ENCODE assay signal across 29 cellular contexts in the genomic region with DNA sequence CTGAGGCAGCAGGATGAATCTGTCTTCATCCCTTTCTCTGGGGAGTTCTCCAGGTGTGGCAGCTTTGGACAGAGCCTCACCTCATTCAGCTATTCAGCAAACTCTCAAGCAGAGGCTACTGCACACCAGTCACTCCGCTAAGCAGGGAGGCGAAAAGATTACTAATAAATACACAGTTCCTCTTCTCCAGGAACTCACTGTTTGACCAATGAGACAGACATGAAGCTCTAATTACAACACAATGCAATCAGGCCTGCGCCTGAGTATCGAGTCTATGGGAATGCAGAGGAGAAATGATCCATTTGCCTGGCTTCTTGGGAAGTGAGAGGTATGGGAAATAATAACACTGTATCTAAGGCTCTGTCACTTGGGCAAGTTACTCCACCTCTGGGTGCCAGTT.
"Had no signal": no experiment of that assay in that cellular context is flagged by ENCODE, and none has a peak within 500 bp of the region (broad histone marks: within the 10 kb centered on the region; RNA-seq: fewer than 3 reads in every experiment).

No MANE protein-coding gene starts in this region.

- H3K4me1 Mint-ChIP-seq: stimulated activated memory B cell treated with anti-CD40 and anti-IgM and Interleukin-4, amounts not matched to agents 10 μg/mL and 1 μg/mL and 100 μg/mL, for 72 hours had no signal

- H2AFZ ChIP-seq: parathyroid adenoma had no signal

- DNase-seq: activated CD4-positive, alpha-beta T cell treated with anti-CD3 and anti-CD28 coated beads for 1 hour; activated CD8-positive, alpha-beta memory T cell treated with anti-CD3 and anti-CD28 coated beads, Interleukin-2, amount 10 ng/mL, durations not matched to agents 7 days and 5 days; activated CD8-positive, alpha-beta T cell treated with anti-CD3 and anti-CD28 coated beads, Interleukin-2, amount 10 ng/mL, durations not matched to agents 7 days and 5 days; activated naive CD4-positive, alpha-beta T cell treated with Interleukin-2 at 50 U/mL for 16 hours; activated T-cell treated with anti-CD3 and anti-CD28 coated beads, Interleukin-2, amount 50 U/mL, for 48 hours; anterior cingulate cortex; cerebellar nuclear complex; colonic mucosa; effector memory CD4-positive, alpha-beta T cell; hippocampal formation; kidney; left colon; mammary epithelial cell; naive B cell; nucleus accumbens; psoas muscle; sigmoid colon; stimulated activated CD4-positive, alpha-beta T cell treated with anti-CD3 and anti-CD28 coated beads, Interleukin-1b, Interleukin-23, amount 100 ng/mL, for 48 hours; stimulated activated CD4-positive, alpha-beta T cell treated with anti-CD3 and anti-CD28 coated beads, Interleukin-4, amount 100 ng/mL, for 4 hours; stimulated activated CD8-positive, alpha-beta memory T cell treated with anti-CD3 and anti-CD28 coated beads, Interleukin-4, amount 100 ng/mL, for 48 hours; stimulated activated naive CD8-positive, alpha-beta T cell treated with anti-CD3 and anti-CD28 coated beads, Interleukin-15, amount 100 ng/mL, for 72 hours; substantia nigra had no signal

- H3K4me1 ChIP-seq: colonic mucosa, gastroesophageal sphincter, psoas muscle had no signal

- ATAC-seq: activated CD8-positive, alpha-beta memory T cell treated with anti-CD3 and anti-CD28 coated beads, Interleukin-2, amount 10 ng/mL, durations not matched to agents 7 days and 5 days; activated CD8-positive, alpha-beta T cell treated with anti-CD3 and anti-CD28 coated beads, Interleukin-2, amount 10 ng/mL, durations not matched to agents 7 days and 5 days; gastroesophageal sphincter; left colon; psoas muscle; stimulated activated memory B cell treated with anti-CD40 and anti-IgM and Interleukin-4, amounts not matched to agents 10 μg/mL and 1 μg/mL and 100 μg/mL, for 72 hours; stimulated activated naive CD8-positive, alpha-beta T cell treated with anti-CD3 and anti-CD28 coated beads, Interleukin-15, amount 100 ng/mL, for 72 hours had no signal

- H3K4me2 ChIP-seq: smooth muscle cell had no signal

- H3K36me3 Mint-ChIP-seq: type B pancreatic cell, WTC11 had no signal

- H3K9ac ChIP-seq: parathyroid adenoma had no signal

- H3K36me3 ChIP-seq: colonic mucosa, sigmoid colon had no signal

- H3K9me3 Mint-ChIP-seq: naive B cell; stimulated activated memory B cell treated with anti-CD40 and anti-IgM and Interleukin-4, amounts not matched to agents 10 μg/mL and 1 μg/mL and 100 μg/mL, for 72 hours; type B pancreatic cell; WTC11 had no signal

- H3K27me3 Mint-ChIP-seq: activated naive CD8-positive, alpha-beta T cell; naive B cell; stimulated activated memory B cell treated with anti-CD40 and anti-IgM and Interleukin-4, amounts not matched to agents 10 μg/mL and 1 μg/mL and 100 μg/mL, for 72 hours; stimulated activated naive CD8-positive, alpha-beta T cell treated with anti-CD3 and anti-CD28 coated beads, Interleukin-15, amount 100 ng/mL, for 72 hours; type B pancreatic cell had no signal

- H3K27ac ChIP-seq: colonic mucosa, gastroesophageal sphincter, parathyroid adenoma, psoas muscle, sigmoid colon had no signal

- H3K27ac Mint-ChIP-seq: activated CD8-positive, alpha-beta memory T cell treated with anti-CD3 and anti-CD28 coated beads, Interleukin-2, amount 10 ng/mL, durations not matched to agents 7 days and 5 days; activated CD8-positive, alpha-beta T cell treated with anti-CD3 and anti-CD28 coated beads, Interleukin-2, amount 10 ng/mL, durations not matched to agents 7 days and 5 days; activated naive CD8-positive, alpha-beta T cell; naive B cell; stimulated activated memory B cell treated with anti-CD40 and anti-IgM and Interleukin-4, amounts not matched to agents 10 μg/mL and 1 μg/mL and 100 μg/mL, for 72 hours; stimulated activated naive CD8-positive, alpha-beta T cell treated with anti-CD3 and anti-CD28 coated beads, Interleukin-15, amount 100 ng/mL, for 72 hours; WTC11 had no signal

- H3K4me3 ChIP-seq: colonic mucosa, gastroesophageal sphincter, psoas muscle, sigmoid colon, smooth muscle cell had no signal

- H3K79me2 ChIP-seq: parathyroid adenoma had no signal

- H3K4me3 Mint-ChIP-seq: activated CD8-positive, alpha-beta memory T cell treated with anti-CD3 and anti-CD28 coated beads, Interleukin-2, amount 10 ng/mL, durations not matched to agents 7 days and 5 days; activated CD8-positive, alpha-beta T cell treated with anti-CD3 and anti-CD28 coated beads, Interleukin-2, amount 10 ng/mL, durations not matched to agents 7 days and 5 days; activated naive CD8-positive, alpha-beta T cell; naive B cell; stimulated activated memory B cell treated with anti-CD40 and anti-IgM and Interleukin-4, amounts not matched to agents 10 μg/mL and 1 μg/mL and 100 μg/mL, for 72 hours; stimulated activated naive CD8-positive, alpha-beta T cell treated with anti-CD3 and anti-CD28 coated beads, Interleukin-15, amount 100 ng/mL, for 72 hours; type B pancreatic cell; WTC11 had no signal

- FAIRE-seq: kidney had no signal

- H3K9me3 ChIP-seq: colonic mucosa, gastroesophageal sphincter, psoas muscle, sigmoid colon had no signal

- H3K27me3 ChIP-seq: colonic mucosa, gastroesophageal sphincter, sigmoid colon had no signal
